Comparison of ENCODE assay signal across 27 cellular contexts in genomic region chrX:17081969-17082368, GRCh38.
DNase-seq lines count a peak whose midpoint lies in the region; ATAC-seq, FAIRE-seq and TF ChIP-seq lines count a peak whose summit lies in the region.
"Had no signal": no experiment of that assay in that cellular context is flagged by ENCODE, and none has a peak within 500 bp of the region (broad histone marks: within the 10 kb centered on the region; RNA-seq: fewer than 3 reads in every experiment).

No MANE protein-coding gene starts in this region.

- H3K36me3 ChIP-seq in esophagus muscularis mucosa (no peaks in the 10 kb centered on the region), pancreas (peaks cover 0 to 8% (median 0%) of the 10 kb centered on the region in 3 donors)
- H3K36me3 ChIP-seq: colonic mucosa, HAP-1, Peyer's patch, SJCRH30, tibial nerve had no signal

- H3K9me3 ChIP-seq in esophagus muscularis mucosa (no peaks in the 10 kb centered on the region), pancreas (no peaks in the 10 kb centered on the region)
- H3K9me3 ChIP-seq: colonic mucosa, HAP-1, Peyer's patch, SJCRH30, tibial nerve had no signal

- H3K27me3 ChIP-seq in esophagus muscularis mucosa (no peaks in the 10 kb centered on the region), pancreas (no peaks in the 10 kb centered on the region)
- H3K27me3 ChIP-seq: colonic mucosa, foreskin keratinocyte, Peyer's patch, SJCRH30 had no signal

- TF ChIP-seq CTCF in esophagus muscularis mucosa (IDR thresholded peaks at IDR 0.05), result no peak
- no peak for TF ChIP-seq CTCF in pancreas (IDR thresholded peaks at IDR 0.05)

- DNase-seq in DMS53 (lab: John Stamatoyannopoulos, UW) (peak; percentile 36), DMS53 treated with DMSO at 0.1 percent for 48 hours (lab: John Stamatoyannopoulos, UW; ENCODE audit: unreplicated experiment) (no peak), NCI-H69 (lab: John Stamatoyannopoulos, UW) (peak; percentile 6), esophagus muscularis mucosa (ENCODE audit: extremely low spot score) (no peak), pancreas (no peak), SIG-M5 treated with dmso at 0.1 percent for 504 hours (lab: John Stamatoyannopoulos, UW; ENCODE audit: unreplicated experiment) (no peak), HK-2 (ENCODE audit: unreplicated experiment) (no peak), islet precursor cell (no peak)
- DNase-seq: 8988T; activated CD8-positive, alpha-beta memory T cell treated with anti-CD3 and anti-CD28 coated beads, Interleukin-2, amount 50 U/mL, for 48 hours; amygdala; CD4-positive, CD25-positive, alpha-beta regulatory T cell; colonic mucosa; effector memory CD4-positive, alpha-beta T cell; foreskin keratinocyte; IMR-90; left ventricle myocardium superior; NCI-H1092 treated with DMSO at 0.1 percent for 48 hours; NCI-H187 treated with DMSO at 0.1 percent for 48 hours; Peyer's patch; SJCRH30; small intestine had no signal

- H3K27ac ChIP-seq in esophagus muscularis mucosa (replicated peaks in 1 of 4), result peak overlapping the region; percentile 4 to 37 (median 26)
- no peak overlapping the region for H3K27ac ChIP-seq in pancreas
- H3K27ac ChIP-seq: colonic mucosa, foreskin keratinocyte, Peyer's patch, SJCRH30, tibial nerve had no signal

- no peak for TF ChIP-seq POLR2A in esophagus muscularis mucosa (IDR thresholded peaks at IDR 0.05; ENCODE audit: low read depth)

- intact Hi-C loops in esophagus muscularis mucosa (cut with DNase I) (no loop called here), pancreas (cut with DNase I) (no loop called here)

- WGBS in esophagus muscularis mucosa, result 65% methylated on average over 2 of the region's 2 CpGs
- 45 to 94% methylated on average over 2 of the region's 2 CpGs for WGBS in pancreas, 2 donors

- TF ChIP-seq EP300 in esophagus muscularis mucosa (IDR thresholded peaks at IDR 0.05), result no peak

- peak; percentile 68 for FAIRE-seq in pancreas (lab: Jason Lieb, UNC)
- FAIRE-seq: D721Med, small intestine had no signal

- ATAC-seq in pancreas, result peak in 1 of 4 donors; percentile 44
- ATAC-seq: esophagus mucosa, foreskin keratinocyte, WTC11 had no signal

- H3K4me3 ChIP-seq in esophagus muscularis mucosa, result no peak overlapping the region
- no peak overlapping the region for H3K4me3 ChIP-seq in pancreas
- H3K4me3 ChIP-seq: colonic mucosa, HAP-1, Peyer's patch, SJCRH30, tibial nerve had no signal

- H3K4me1 ChIP-seq in esophagus muscularis mucosa (peaks cover 2 to 24% (median 22%) of the 10 kb centered on the region in 4 donors), pancreas (no peaks in the 10 kb centered on the region)
- H3K4me1 ChIP-seq: colonic mucosa, HAP-1, Peyer's patch, SJCRH30, tibial nerve had no signal

Comparison
In these comparisons a context has a peak if more than half of its experiments do, and no peak if none do; other contexts are left out.
1. DNase-seq: peak in DMS53 (single experiment) and NCI-H69 (single experiment); none in DMS53 treated with DMSO at 0.1 percent for 48 hours (single experiment), esophagus muscularis mucosa (single experiment), pancreas (0 of 6), SIG-M5 treated with dmso at 0.1 percent for 504 hours (single experiment), HK-2 (single experiment) and islet precursor cell (single experiment).
2. H3K27ac ChIP-seq: peak in esophagus muscularis mucosa (4 of 4); none in pancreas (0 of 4).